Comparison of ENCODE assay signal across 9 cellular contexts in genomic region chr5:164013077-164013670, GRCh38.
DNase-seq lines count a peak whose midpoint lies in the region; ATAC-seq and TF ChIP-seq lines count a peak whose summit lies in the region.
"Had no signal": no experiment of that assay in that cellular context is flagged by ENCODE, and none has a peak within 500 bp of the region (broad histone marks: within the 10 kb centered on the region; RNA-seq: fewer than 3 reads in every experiment).

No MANE protein-coding gene starts in this region.

- H3K4me3 ChIP-seq in adipocyte (ENCODE audit: low read length) = peak overlapping the region; percentile 28
- H3K4me3 ChIP-seq in smooth muscle cell = no peak overlapping the region

- H3K9me3 ChIP-seq in adipocyte (ENCODE audit: control insufficient read depth, low read length) (no peaks in the 10 kb centered on the region), smooth muscle cell (replicated peaks; ENCODE audit: low read depth) (no peaks in the 10 kb centered on the region)

- H3K4me2 ChIP-seq in smooth muscle cell = no peak overlapping the region

- no peaks in the 10 kb centered on the region for H4K20me1 ChIP-seq in smooth muscle cell (ENCODE audit: low read depth)

- H3F3A ChIP-seq in smooth muscle cell (ENCODE audit: low read depth) = no peaks in the 10 kb centered on the region

- no peaks in the 10 kb centered on the region for H3K79me2 ChIP-seq in smooth muscle cell (ENCODE audit: low read depth)

- H3K27ac ChIP-seq in smooth muscle cell (ENCODE audit: low read depth) = no peak overlapping the region

- no peaks in the 10 kb centered on the region for H3K36me3 ChIP-seq in adipocyte (ENCODE audit: control insufficient read depth, insufficient read depth, low read length, severe bottlenecking)
- H3K36me3 ChIP-seq in smooth muscle cell (ENCODE audit: low read depth) = no peaks in the 10 kb centered on the region

- ATAC-seq in HG03159 (IDR thresholded peaks at IDR 0.05; ENCODE audit: unreplicated experiment) = peak; percentile 89
- ATAC-seq: CD8-positive, alpha-beta T cell had no signal

- H3K27me3 ChIP-seq in adipocyte (replicated peaks; ENCODE audit: control insufficient read depth, insufficient read depth, low read length) (no peaks in the 10 kb centered on the region), smooth muscle cell (ENCODE audit: low read depth) (no peaks in the 10 kb centered on the region)

- 57% methylated on average over 6 of the region's 6 CpGs for WGBS in smooth muscle cell (ENCODE audit: low lambda C conversion rate)

- peak; percentile 70 for TF ChIP-seq CTCF in smooth muscle cell (IDR thresholded peaks at IDR 0.05; ENCODE audit: borderline replicate concordance, insufficient read depth, poor library complexity, severe bottlenecking)

- H2AFZ ChIP-seq in smooth muscle cell (ENCODE audit: low read depth) = no peak overlapping the region

- H3K9ac ChIP-seq in adipocyte (ENCODE audit: low read length) = peak overlapping the region; percentile 57
- H3K9ac ChIP-seq in smooth muscle cell (ENCODE audit: low read depth) = no peak overlapping the region

- peak; percentile 68 for DNase-seq in NCI-H2196 (lab: John Stamatoyannopoulos, UW; ENCODE audit: unreplicated experiment)
- no peak for DNase-seq in NCI-H2196 treated with DMSO at 0.1 percent for 48 hours (lab: John Stamatoyannopoulos, UW; ENCODE audit: unreplicated experiment)
- DNase-seq in GM19240 (ENCODE audit: insufficient read length, low spot score) = peak; percentile 4
- peak; percentile 66 to 81 for DNase-seq in NCI-H446 (lab: John Stamatoyannopoulos, UW)
- DNase-seq in adipocyte (ENCODE audit: low read depth) = peak; percentile 87
- DNase-seq in hippocampal formation (lab: John Stamatoyannopoulos, UW) = peak; percentile 37 to 54
- no peak for DNase-seq in smooth muscle cell (lab: John Stamatoyannopoulos, UW; ENCODE audit: unreplicated experiment)

- H3K4me1 ChIP-seq in adipocyte (ENCODE audit: control insufficient read depth, insufficient read depth, low read length) (peaks cover 15% of the 10 kb centered on the region), smooth muscle cell (ENCODE audit: low read depth) (peaks cover 7% of the 10 kb centered on the region)

Comparison
In these comparisons a context has a peak if more than half of its experiments do, and no peak if none do; other contexts are left out.
1. DNase-seq: peak in NCI-H2196 (single experiment), GM19240 (single experiment), NCI-H446 (2 of 2), adipocyte (single experiment) and hippocampal formation (2 of 2); none in NCI-H2196 treated with DMSO at 0.1 percent for 48 hours (single experiment) and smooth muscle cell (single experiment).